Comparison of ENCODE assay signal across 16 cellular contexts in genomic region chr12:71654200-71654599, GRCh38. TPM values are rescaled to one million over a fixed set of nuclear protein-coding genes. Genes with fewer than 3 reads are reported as not detected.
DNase-seq lines count a peak whose midpoint lies in the region; ATAC-seq and TF ChIP-seq lines count a peak whose summit lies in the region.
"Had no signal": no experiment of that assay in that cellular context is flagged by ENCODE, and none has a peak within 500 bp of the region (broad histone marks: within the 10 kb centered on the region; RNA-seq: fewer than 3 reads in every experiment).

No MANE protein-coding gene starts in this region.

- DNase-seq in activated T-cell treated with anti-CD3 and anti-CD28 coated beads, Interleukin-2, amount 50 U/mL, for 24 hours = no peak
- DNase-seq in activated T-cell treated with anti-CD3 and anti-CD28 coated beads, Interleukin-2, amount 50 U/mL, for 4 hours = no peak
- no peak for DNase-seq in CD4-positive, alpha-beta memory T cell
- no peak for DNase-seq in T-helper 17 cell
- no peak for DNase-seq in naive thymus-derived CD8-positive, alpha-beta T cell
- DNase-seq in NCI-H345 (lab: John Stamatoyannopoulos, UW) = no peak
- DNase-seq in right atrium auricular region (ENCODE audit: low spot score) = no peak
- no peak for DNase-seq in iPS-NIHi7 (ENCODE audit: extremely low spot score)
- DNase-seq: GOT3, KG1, MM.1S, NCI-H1105 treated with DMSO at 0.1 percent for 48 hours, NCI-H187, NCI-H82 had no signal

- H3K36me3 ChIP-seq in CD4-positive, alpha-beta memory T cell (ENCODE audit: insufficient read depth, low read length) = peaks cover 17% of the 10 kb centered on the region
- peaks cover 22% of the 10 kb centered on the region for H3K36me3 ChIP-seq in right atrium auricular region

- H3K27ac ChIP-seq in CD4-positive, alpha-beta memory T cell (ENCODE audit: low read depth, low read length) = no peak overlapping the region
- no peak overlapping the region for H3K27ac ChIP-seq in right atrium auricular region

- H3K9me3 ChIP-seq in CD4-positive, alpha-beta memory T cell (ENCODE audit: control insufficient read depth in 1 of 2, low read length in 2 of 2) = no peaks in the 10 kb centered on the region
- no peaks in the 10 kb centered on the region for H3K9me3 ChIP-seq in T-helper 17 cell (ENCODE audit: control insufficient read depth, low read length, poor library complexity, severe bottlenecking)
- peaks cover 0 to 7% of the 10 kb centered on the region in 2 donors for H3K9me3 ChIP-seq in right atrium auricular region

- peaks cover 52% of the 10 kb centered on the region for H3K4me1 Mint-ChIP-seq in activated T-cell treated with anti-CD3 and anti-CD28 coated beads, Interleukin-2, amount 50 U/mL, for 24 hours (ENCODE audit: low read depth)
- peaks cover 42% of the 10 kb centered on the region for H3K4me1 Mint-ChIP-seq in activated T-cell treated with anti-CD3 and anti-CD28 coated beads, Interleukin-2, amount 50 U/mL, for 4 hours (ENCODE audit: low read depth)
- peaks cover 27 to 53% (median 31%) of the 10 kb centered on the region in 4 donors for H3K4me1 Mint-ChIP-seq in CD4-positive, alpha-beta memory T cell
- peaks cover 40% of the 10 kb centered on the region for H3K4me1 Mint-ChIP-seq in T-helper 17 cell
- peaks cover 15 to 44% (median 32%) of the 10 kb centered on the region in 4 donors for H3K4me1 Mint-ChIP-seq in naive thymus-derived CD8-positive, alpha-beta T cell

- peaks cover 58% of the 10 kb centered on the region for H3K4me1 ChIP-seq in CD4-positive, alpha-beta memory T cell (ENCODE audit: insufficient read depth, low read length)
- H3K4me1 ChIP-seq in right atrium auricular region = peaks cover 0 to 10% of the 10 kb centered on the region in 2 donors

- peak overlapping the region; percentile 19 for H3K27ac Mint-ChIP-seq in activated T-cell treated with anti-CD3 and anti-CD28 coated beads, Interleukin-2, amount 50 U/mL, for 24 hours
- H3K27ac Mint-ChIP-seq in CD4-positive, alpha-beta memory T cell = peak overlapping the region in 2 of 7 donors; percentile 19 to 48
- H3K27ac Mint-ChIP-seq in T-helper 17 cell = peak overlapping the region; percentile 91
- H3K27ac Mint-ChIP-seq in naive thymus-derived CD8-positive, alpha-beta T cell = peak overlapping the region in 2 of 10 donors; percentile 12 to 65

- POLR2A ChIA-PET in CD4-positive, alpha-beta memory T cell (lab: Charles Lee; ENCODE audit: partially characterized antibody) = interaction anchor here (1.0 kb wide), 1 partner anchor 32 kb away, joined by 3 read pairs; the partner anchor contains the start of gene TMEM19
- POLR2A ChIA-PET in naive thymus-derived CD8-positive, alpha-beta T cell (lab: Charles Lee) = no interaction called here

- CTCF ChIA-PET in CD4-positive, alpha-beta memory T cell (lab: Charles Lee; ENCODE audit: partially characterized antibody) = interaction anchor here (2.4 kb wide), 1 partner anchor 18 kb away, joined by 9 read pairs; no protein-coding TSS in a partner anchor

- no peaks in the 10 kb centered on the region for H3K9me3 Mint-ChIP-seq in activated T-cell treated with anti-CD3 and anti-CD28 coated beads, Interleukin-2, amount 50 U/mL, for 24 hours
- no peaks in the 10 kb centered on the region for H3K9me3 Mint-ChIP-seq in activated T-cell treated with anti-CD3 and anti-CD28 coated beads, Interleukin-2, amount 50 U/mL, for 4 hours
- peaks cover 0 to 2% (median 0%) of the 10 kb centered on the region in 8 donors for H3K9me3 Mint-ChIP-seq in CD4-positive, alpha-beta memory T cell
- H3K9me3 Mint-ChIP-seq in naive thymus-derived CD8-positive, alpha-beta T cell = no peaks in the 10 kb centered on the region

- no peak for ATAC-seq in activated T-cell treated with anti-CD3 and anti-CD28 coated beads, Interleukin-2, amount 50 U/mL, for 4 hours
- no peak for ATAC-seq in T-helper 17 cell
- no peak for ATAC-seq in naive thymus-derived CD8-positive, alpha-beta T cell
- ATAC-seq: Panc1, Right ventricle myocardium inferior had no signal

- peaks cover 38% of the 10 kb centered on the region for H3K36me3 Mint-ChIP-seq in activated T-cell treated with anti-CD3 and anti-CD28 coated beads, Interleukin-2, amount 50 U/mL, for 24 hours (ENCODE audit: low read depth)
- peaks cover 38% of the 10 kb centered on the region for H3K36me3 Mint-ChIP-seq in activated T-cell treated with anti-CD3 and anti-CD28 coated beads, Interleukin-2, amount 50 U/mL, for 4 hours (ENCODE audit: insufficient read depth)
- H3K36me3 Mint-ChIP-seq in CD4-positive, alpha-beta memory T cell = peaks cover 37 to 42% of the 10 kb centered on the region in 2 donors
- peaks cover 9% of the 10 kb centered on the region for H3K36me3 Mint-ChIP-seq in T-helper 17 cell (ENCODE audit: low read depth)
- H3K36me3 Mint-ChIP-seq in naive thymus-derived CD8-positive, alpha-beta T cell = peaks cover 6 to 52% (median 14%) of the 10 kb centered on the region in 3 donors

- no peak overlapping the region for H3K4me3 Mint-ChIP-seq in activated T-cell treated with anti-CD3 and anti-CD28 coated beads, Interleukin-2, amount 50 U/mL, for 24 hours
- no peak overlapping the region for H3K4me3 Mint-ChIP-seq in activated T-cell treated with anti-CD3 and anti-CD28 coated beads, Interleukin-2, amount 50 U/mL, for 4 hours
- peak overlapping the region in 5 of 8 donors; percentile 14 to 55 (median 29) for H3K4me3 Mint-ChIP-seq in CD4-positive, alpha-beta memory T cell
- peak overlapping the region; percentile 47 for H3K4me3 Mint-ChIP-seq in T-helper 17 cell
- H3K4me3 Mint-ChIP-seq in naive thymus-derived CD8-positive, alpha-beta T cell = peak overlapping the region in 8 of 10 donors; percentile 33 to 75 (median 46)

- H3K27me3 ChIP-seq in CD4-positive, alpha-beta memory T cell (ENCODE audit: insufficient read depth, low read length) = no peaks in the 10 kb centered on the region
- no peaks in the 10 kb centered on the region for H3K27me3 ChIP-seq in right atrium auricular region

- no peak overlapping the region for H3K4me3 ChIP-seq in CD4-positive, alpha-beta memory T cell (ENCODE audit: low read length in 2 of 2)
- no peak overlapping the region for H3K4me3 ChIP-seq in right atrium auricular region

- no peaks in the 10 kb centered on the region for H3K27me3 Mint-ChIP-seq in activated T-cell treated with anti-CD3 and anti-CD28 coated beads, Interleukin-2, amount 50 U/mL, for 24 hours
- no peaks in the 10 kb centered on the region for H3K27me3 Mint-ChIP-seq in activated T-cell treated with anti-CD3 and anti-CD28 coated beads, Interleukin-2, amount 50 U/mL, for 4 hours (ENCODE audit: low read depth)
- no peaks in the 10 kb centered on the region for H3K27me3 Mint-ChIP-seq in CD4-positive, alpha-beta memory T cell
- no peaks in the 10 kb centered on the region for H3K27me3 Mint-ChIP-seq in T-helper 17 cell
- H3K27me3 Mint-ChIP-seq in naive thymus-derived CD8-positive, alpha-beta T cell = no peaks in the 10 kb centered on the region

- TF ChIP-seq CTCF in right atrium auricular region (IDR thresholded peaks at IDR 0.05) = no peak

- intact Hi-C loops in CD4-positive, alpha-beta memory T cell (cut with micrococcal nuclease) = no loop called here

RNA-seq across cellular contexts. Expression of gene ZFC3H1, which starts 9.4 kb away (rescaled TPM):
- 10 to 100 TPM; 26.1 to 37.2 (median 28.6) TPM for total RNA-seq in activated T-cell treated with anti-CD3 and anti-CD28 coated beads, Interleukin-2, amount 50 U/mL, for 4 hours
- total RNA-seq in CD4-positive, alpha-beta memory T cell = 100 to 1,000 TPM; 118 to 121 TPM
- polyA plus RNA-seq in CD4-positive, alpha-beta memory T cell = 10 to 100 TPM; 15.0 to 30.2 TPM
- total RNA-seq in T-helper 17 cell = 100 to 1,000 TPM; 122 to 133 TPM
- total RNA-seq in naive thymus-derived CD8-positive, alpha-beta T cell = 100 to 1,000 TPM; 117 to 118 TPM
- polyA plus RNA-seq in naive thymus-derived CD8-positive, alpha-beta T cell = 10 to 100 TPM; 19.1 to 28.5 (median 21.3) TPM
- total RNA-seq in right atrium auricular region = 10 to 100 TPM; 19.5 to 22.8 TPM

RNA-seq across cellular contexts. Expression of gene THAP2, which starts 9.9 kb away (rescaled TPM):
- total RNA-seq in activated T-cell treated with anti-CD3 and anti-CD28 coated beads, Interleukin-2, amount 50 U/mL, for 4 hours = 10 to 100 TPM in 2 of 3 donors, 1 to 10 TPM in 1; 6.5 to 11.6 (median 10.1) TPM
- total RNA-seq in CD4-positive, alpha-beta memory T cell = 10 to 100 TPM; 13.1 to 14.0 TPM
- 10 to 100 TPM in 1 of 2 donors, 1 to 10 TPM in 1; 6.3 to 10.4 TPM for polyA plus RNA-seq in CD4-positive, alpha-beta memory T cell
- total RNA-seq in T-helper 17 cell = 10 to 100 TPM; 13.1 to 14.9 TPM
- 10 to 100 TPM; 14.3 to 15.8 TPM for total RNA-seq in naive thymus-derived CD8-positive, alpha-beta T cell
- 10 to 100 TPM in 1 of 3 donors, 1 to 10 TPM in 2; 9.6 to 11.6 (median 9.7) TPM for polyA plus RNA-seq in naive thymus-derived CD8-positive, alpha-beta T cell
- 1 to 10 TPM; 2.0 to 5.2 TPM for total RNA-seq in right atrium auricular region

RNA-seq across cellular contexts. Expression of gene TMEM19, which starts 31.7 kb away (rescaled TPM):
- 10 to 100 TPM; 10.4 to 17.8 (median 14.8) TPM for total RNA-seq in activated T-cell treated with anti-CD3 and anti-CD28 coated beads, Interleukin-2, amount 50 U/mL, for 4 hours
- total RNA-seq in CD4-positive, alpha-beta memory T cell = 10 to 100 TPM; 10.5 to 14.1 TPM
- polyA plus RNA-seq in CD4-positive, alpha-beta memory T cell = 10 to 100 TPM; 28.0 to 49.0 TPM
- 10 to 100 TPM; 11.8 to 12.3 TPM for total RNA-seq in T-helper 17 cell
- total RNA-seq in naive thymus-derived CD8-positive, alpha-beta T cell = 10 to 100 TPM; 22.0 to 30.5 TPM
- polyA plus RNA-seq in naive thymus-derived CD8-positive, alpha-beta T cell = 10 to 100 TPM; 40.1 to 53.8 (median 43.5) TPM
- total RNA-seq in right atrium auricular region = 10 to 100 TPM; 19.5 to 20.5 TPM

Comparison
In these comparisons a context has a peak if more than half of its experiments do, and no peak if none do; other contexts are left out.
1. H3K4me3 Mint-ChIP-seq: peak in CD4-positive, alpha-beta memory T cell (5 of 8), T-helper 17 cell (single experiment) and naive thymus-derived CD8-positive, alpha-beta T cell (8 of 10); none in activated T-cell treated with anti-CD3 and anti-CD28 coated beads, Interleukin-2, amount 50 U/mL, for 24 hours (single experiment) and activated T-cell treated with anti-CD3 and anti-CD28 coated beads, Interleukin-2, amount 50 U/mL, for 4 hours (single experiment).